ENCODE assay signal across 8 cellular contexts in the genomic region with DNA sequence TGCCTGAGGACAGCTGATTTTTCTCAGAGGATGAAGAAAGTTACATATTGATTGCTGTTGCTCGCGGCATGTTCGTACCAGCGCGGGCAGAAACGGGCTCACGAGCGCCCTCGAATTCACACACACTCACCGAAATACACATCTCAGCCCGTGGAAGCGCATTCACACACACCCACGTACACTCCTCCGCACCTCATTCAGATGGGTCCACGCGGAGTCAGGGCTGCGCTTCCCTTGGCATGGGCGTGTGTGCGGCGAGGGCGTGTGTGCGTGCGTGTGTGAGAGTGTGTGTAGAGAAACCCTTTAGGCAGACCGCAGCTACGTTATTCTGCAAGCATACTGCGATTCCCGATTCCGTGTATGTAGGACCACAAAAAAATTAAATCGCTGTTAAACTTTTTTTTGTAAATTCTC. TPM values are rescaled to one million over a fixed set of nuclear protein-coding genes. Genes with fewer than 3 reads are reported as not detected.
DNase-seq lines count a peak whose midpoint lies in the region; ATAC-seq and TF ChIP-seq lines count a peak whose summit lies in the region.

No MANE protein-coding gene starts in this region.

- H3K4me3 ChIP-seq in PC-9 = no peak overlapping the region

- TF ChIP-seq CTCF in endothelial cell (IDR thresholded peaks at IDR 0.05; ENCODE audit: unreplicated experiment) (no peak), nephron progenitor cell (IDR thresholded peaks at IDR 0.05) (no peak), PC-9 (conservative IDR thresholded peaks at IDR 0.05) (no peak)

- no peak overlapping the region for H3K27ac ChIP-seq in PC-9

- no peaks in the 10 kb centered on the region for H4K20me1 ChIP-seq in PC-9 (ENCODE audit: insufficient read depth)

- no peaks in the 10 kb centered on the region for H3K9me3 Mint-ChIP-seq in endothelial cell (ENCODE audit: unreplicated experiment)
- H3K9me3 Mint-ChIP-seq in nephron progenitor cell = peaks cover 23% of the 10 kb centered on the region

- intact Hi-C loops in PC-9 (cut with micrococcal nuclease; ENCODE audit: unreplicated experiment) = no loop called here

- H3K9me3 ChIP-seq in PC-9 (ENCODE audit: insufficient read depth, low read depth) = no peaks in the 10 kb centered on the region

- H3K4me1 ChIP-seq in PC-9 (replicated peaks; ENCODE audit: insufficient read depth) = no peaks in the 10 kb centered on the region

- H3K36me3 Mint-ChIP-seq in endothelial cell (ENCODE audit: low read depth, unreplicated experiment) (peaks cover 28% of the 10 kb centered on the region), nephron progenitor cell (ENCODE audit: low read depth) (peaks cover 17% of the 10 kb centered on the region)

- no peaks in the 10 kb centered on the region for H3K79me2 ChIP-seq in PC-9 (ENCODE audit: low read depth)

- H3K27me3 Mint-ChIP-seq in endothelial cell (ENCODE audit: unreplicated experiment) = peaks cover 44% of the 10 kb centered on the region
- peaks cover 55% of the 10 kb centered on the region for H3K27me3 Mint-ChIP-seq in nephron progenitor cell (ENCODE audit: low read depth, poor library complexity)

- H3K4me2 ChIP-seq in PC-9 = no peak overlapping the region

- no peaks in the 10 kb centered on the region for H3K36me3 ChIP-seq in PC-9 (ENCODE audit: low read depth)

- no peaks in the 10 kb centered on the region for H3K9me2 ChIP-seq in PC-9 (ENCODE audit: insufficient read depth)

- no TSS peak for BruUV-seq in PC-9 (replicated peaks; lab: Mats Ljungman, UMichigan)

- CTCF ChIA-PET in PC-9 (lab: Charles Lee) = interaction anchor here (0.6 kb wide), 1 partner anchor 1748 kb away, joined by 3 read pairs; no protein-coding TSS in a partner anchor

- DNase-seq in Ammon's horn (ENCODE audit: low spot score) (peak; percentile 87), NCI-H748 treated with DMSO at 0.1 percent for 48 hours (lab: John Stamatoyannopoulos, UW) (peak; percentile 86), endothelial cell (ENCODE audit: low spot score) (peak; percentile 19), nephron progenitor cell (peak; percentile 50), NCI-H1417 treated with DMSO at 0.1 percent for 48 hours (lab: John Stamatoyannopoulos, UW) (no peak), PC-9 (no peak)
- DNase-seq in activated CD8-positive, alpha-beta memory T cell treated with anti-CD3 and anti-CD28 coated beads, Interleukin-2, amount 50 U/mL, for 48 hours = no peak

- peak overlapping the region; percentile 97 for H3K4me3 Mint-ChIP-seq in endothelial cell (ENCODE audit: unreplicated experiment)
- peak overlapping the region; percentile 93 for H3K4me3 Mint-ChIP-seq in nephron progenitor cell

- H3K4me1 Mint-ChIP-seq in endothelial cell (ENCODE audit: unreplicated experiment) (peaks cover 32% of the 10 kb centered on the region), nephron progenitor cell (peaks cover 54% of the 10 kb centered on the region)

- no peak for ATAC-seq in HG03196 (IDR thresholded peaks at IDR 0.05; ENCODE audit: unreplicated experiment)

- no peak overlapping the region for H2AFZ ChIP-seq in PC-9

- POLR2A ChIA-PET in PC-9 (lab: Charles Lee; ENCODE audit: unreplicated experiment) = no interaction called here

- H3K27ac Mint-ChIP-seq in endothelial cell (ENCODE audit: unreplicated experiment) (no peak overlapping the region), nephron progenitor cell (no peak overlapping the region)

- H3F3A ChIP-seq in PC-9 (ENCODE audit: insufficient read depth, low read depth) = no peaks in the 10 kb centered on the region

- no peaks in the 10 kb centered on the region for H3K27me3 ChIP-seq in PC-9 (ENCODE audit: insufficient read depth, low read depth)

RNA-seq across cellular contexts. Expression of a gene that starts 2.1 kb away (rescaled TPM):
- total RNA-seq in endothelial cell (ENCODE audit: unreplicated experiment) (40.2 TPM), PC-9 (2021) (not detected in 2 replicates)

Comparison
In these comparisons a context has a peak if more than half of its experiments do, and no peak if none do; other contexts are left out.
1. DNase-seq: peak in Ammon's horn (single experiment), NCI-H748 treated with DMSO at 0.1 percent for 48 hours (single experiment), endothelial cell (single experiment) and nephron progenitor cell (single experiment); none in activated CD8-positive, alpha-beta memory T cell treated with anti-CD3 and anti-CD28 coated beads, Interleukin-2, amount 50 U/mL, for 48 hours (single experiment), NCI-H1417 treated with DMSO at 0.1 percent for 48 hours (single experiment) and PC-9 (0 of 2).
2. RNA of a gene that starts 2.1 kb away (total RNA-seq): 40.2 TPM in endothelial cell (single experiment); not detected in PC-9; every median in the first group is over 10 times any median in the second.